Comparison of ENCODE assay signal across 17 cellular contexts in the genomic region with DNA sequence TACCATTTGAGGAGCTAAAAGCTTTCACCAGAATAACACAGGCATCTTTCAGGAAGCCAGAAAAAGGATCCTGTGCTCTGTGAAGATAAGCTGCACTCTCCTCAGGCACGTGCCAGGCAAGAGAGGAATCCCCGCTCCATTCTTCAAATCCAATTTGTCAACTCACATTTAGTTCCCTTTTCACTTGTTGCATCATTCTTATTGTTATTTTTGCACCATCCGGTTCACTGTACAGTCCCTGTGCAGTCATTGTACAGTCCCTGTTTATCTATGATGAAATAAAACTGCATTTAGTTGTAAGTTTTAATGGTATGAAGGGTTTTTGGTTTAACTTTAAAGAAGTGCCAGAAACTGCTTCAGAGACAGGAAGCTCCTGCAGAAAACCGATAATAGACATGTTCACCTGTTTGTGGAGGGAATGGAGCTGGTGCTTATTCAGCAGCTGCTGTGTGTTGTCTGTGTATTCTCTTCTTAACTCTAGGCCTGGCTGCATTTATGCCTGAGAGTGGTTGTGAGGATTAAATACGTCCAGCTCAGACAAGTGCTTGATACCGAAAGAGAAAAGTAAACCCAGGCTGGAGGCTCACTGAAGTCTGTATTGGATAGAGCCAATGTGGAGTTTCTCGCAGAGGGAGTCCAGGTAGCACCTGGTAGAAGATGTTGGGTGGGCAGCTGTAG. TPM values are rescaled to one million over a fixed set of nuclear protein-coding genes. Genes with fewer than 3 reads are reported as not detected.
DNase-seq lines count a peak whose midpoint lies in the region; ATAC-seq and TF ChIP-seq lines count a peak whose summit lies in the region.
"Had no signal": no experiment of that assay in that cellular context is flagged by ENCODE, and none has a peak within 500 bp of the region (broad histone marks: within the 10 kb centered on the region; RNA-seq: fewer than 3 reads in every experiment).

No MANE protein-coding gene starts in this region.

- H3K9ac ChIP-seq in trophoblast cell (ENCODE audit: low read length), result no peak overlapping the region

- H3K18ac ChIP-seq in trophoblast cell (ENCODE audit: low read length), result no peak overlapping the region

- H4K12ac ChIP-seq in trophoblast cell (ENCODE audit: low read depth, low read length), result no peak overlapping the region

- H4K91ac ChIP-seq in trophoblast cell (ENCODE audit: low read depth, low read length), result peak overlapping the region; percentile 85

- WGBS in trophoblast cell (ENCODE audit: extremely low coverage, insufficient coverage, insufficient read length), result no CpG with 5 or more reads among the region's 7 CpGs

- no peaks in the 10 kb centered on the region for H3K36me3 ChIP-seq in trophoblast cell (ENCODE audit: control insufficient read depth in 1 of 2, insufficient read depth in 2 of 2, low read length in 2 of 2)
- H3K36me3 ChIP-seq: cardiac muscle cell had no signal

- H3K4me1 Mint-ChIP-seq in activated T-cell treated with anti-CD3 and anti-CD28 coated beads, Interleukin-2, amount 50 U/mL, for 72 hours (ENCODE audit: low read depth), result peaks cover 18% of the 10 kb centered on the region
- H3K4me1 Mint-ChIP-seq in T-helper 17 cell, result peaks cover 8% of the 10 kb centered on the region
- H3K4me1 Mint-ChIP-seq in nephron progenitor cell, result no peaks in the 10 kb centered on the region

- H3K4me3 Mint-ChIP-seq in activated T-cell treated with anti-CD3 and anti-CD28 coated beads, Interleukin-2, amount 50 U/mL, for 72 hours, result no peak overlapping the region
- H3K4me3 Mint-ChIP-seq in T-helper 17 cell (no peak overlapping the region), nephron progenitor cell (no peak overlapping the region)

- H3K4me1 ChIP-seq in trophoblast cell (ENCODE audit: control insufficient read depth in 1 of 2, insufficient read depth in 2 of 2, low read length in 2 of 2), result peaks cover 10 to 14% of the 10 kb centered on the region in 2 experiments

- H4K8ac ChIP-seq in trophoblast cell (ENCODE audit: low read depth, low read length), result no peak overlapping the region

- no peak overlapping the region for H2AFZ ChIP-seq in trophoblast cell (ENCODE audit: insufficient read depth, low read length, poor library complexity)

- TF ChIP-seq CTCF in nephron progenitor cell (IDR thresholded peaks at IDR 0.05), result no peak

- H3K79me1 ChIP-seq in trophoblast cell (ENCODE audit: low read length), result peaks cover 8% of the 10 kb centered on the region

- H3K4ac ChIP-seq in trophoblast cell (ENCODE audit: low read depth, low read length), result no peak overlapping the region

- peak overlapping the region; percentile 61 for H2BK120ac ChIP-seq in trophoblast cell (ENCODE audit: insufficient read depth, low read length, poor library complexity)

- H3K27me3 ChIP-seq in trophoblast cell (ENCODE audit: insufficient read depth, low read length), result no peaks in the 10 kb centered on the region
- H3K27me3 ChIP-seq: cardiac muscle cell had no signal

- no peaks in the 10 kb centered on the region for H3K79me2 ChIP-seq in trophoblast cell (ENCODE audit: control insufficient read depth, insufficient read depth, low read length, poor library complexity)

- H3K9me3 ChIP-seq in T-helper 17 cell (ENCODE audit: control insufficient read depth, low read length, poor library complexity, severe bottlenecking), result no peaks in the 10 kb centered on the region
- no peaks in the 10 kb centered on the region for H3K9me3 ChIP-seq in trophoblast cell (ENCODE audit: insufficient read depth, low read depth, low read length)

- H3K14ac ChIP-seq in trophoblast cell (ENCODE audit: low read length), result peak overlapping the region; percentile 28

- H3K23ac ChIP-seq in trophoblast cell (ENCODE audit: low read length), result no peak overlapping the region

- no peak overlapping the region for H3K4me2 ChIP-seq in trophoblast cell (ENCODE audit: low read length)

- peak overlapping the region; percentile 74 for H3K27ac Mint-ChIP-seq in activated T-cell treated with anti-CD3 and anti-CD28 coated beads, Interleukin-2, amount 50 U/mL, for 72 hours
- H3K27ac Mint-ChIP-seq in T-helper 17 cell (no peak overlapping the region), nephron progenitor cell (no peak overlapping the region)

- peak; percentile 20 to 33 for ATAC-seq in activated T-cell treated with anti-CD3 and anti-CD28 coated beads, Interleukin-2, amount 50 U/mL, for 72 hours (replicated peaks in 1 of 2)
- ATAC-seq in T-helper 17 cell, result peak; percentile 25
- ATAC-seq in GM19023 (IDR thresholded peaks at IDR 0.05; ENCODE audit: unreplicated experiment), result no peak
- ATAC-seq: HCT116 had no signal

- H2BK12ac ChIP-seq in trophoblast cell (ENCODE audit: low read length), result no peak overlapping the region

- no peak overlapping the region for H2AK5ac ChIP-seq in trophoblast cell (ENCODE audit: low read length)

- no peaks in the 10 kb centered on the region for H3K9me3 Mint-ChIP-seq in activated T-cell treated with anti-CD3 and anti-CD28 coated beads, Interleukin-2, amount 50 U/mL, for 72 hours
- no peaks in the 10 kb centered on the region for H3K9me3 Mint-ChIP-seq in nephron progenitor cell

- no peak overlapping the region for H3K27ac ChIP-seq in trophoblast cell (ENCODE audit: low read depth, low read length)
- H3K27ac ChIP-seq: cardiac muscle cell had no signal

- no peak for DNase-seq in activated T-cell treated with anti-CD3 and anti-CD28 coated beads, Interleukin-2, amount 50 U/mL, for 72 hours
- no peak for DNase-seq in activated T-cell treated with anti-CD3 and anti-CD28 coated beads, Interleukin-2, amount 50 U/mL, for 1 hour
- DNase-seq in KG1 (lab: John Stamatoyannopoulos, UW), result peak; percentile 56
- no peak for DNase-seq in T-helper 17 cell
- DNase-seq in trophoblast cell, result peak in 1 of 2 donors; percentile 34
- DNase-seq in nephron progenitor cell, result no peak
- DNase-seq in NCI-H146 treated with DMSO at 0.1 percent for 48 hours (lab: John Stamatoyannopoulos, UW; ENCODE audit: unreplicated experiment), result no peak
- DNase-seq: Calu3, NCI-H2171 treated with DMSO at 0.1 percent for 48 hours, T-helper 9 cell had no signal

- peaks cover 20% of the 10 kb centered on the region for H3K27me3 Mint-ChIP-seq in activated T-cell treated with anti-CD3 and anti-CD28 coated beads, Interleukin-2, amount 50 U/mL, for 72 hours (ENCODE audit: low read depth)
- peaks cover 57% of the 10 kb centered on the region for H3K27me3 Mint-ChIP-seq in T-helper 17 cell
- peaks cover 7% of the 10 kb centered on the region for H3K27me3 Mint-ChIP-seq in nephron progenitor cell (ENCODE audit: low read depth, poor library complexity)

- H3K36me3 Mint-ChIP-seq in activated T-cell treated with anti-CD3 and anti-CD28 coated beads, Interleukin-2, amount 50 U/mL, for 72 hours (ENCODE audit: insufficient read depth in 2 of 2), result no peaks in the 10 kb centered on the region
- H3K36me3 Mint-ChIP-seq in T-helper 17 cell (ENCODE audit: low read depth), result peaks cover 3% of the 10 kb centered on the region
- no peaks in the 10 kb centered on the region for H3K36me3 Mint-ChIP-seq in nephron progenitor cell (ENCODE audit: low read depth)

- H2BK5ac ChIP-seq in trophoblast cell (ENCODE audit: low read depth, low read length, poor library complexity), result peak overlapping the region; percentile 86

- no peak overlapping the region for H3K4me3 ChIP-seq in trophoblast cell (ENCODE audit: low read depth, low read length)
- H3K4me3 ChIP-seq: cardiac muscle cell had no signal

RNA-seq across cellular contexts. Expression of a gene that starts 22.4 kb away (rescaled TPM):
- not detected for total RNA-seq in activated T-cell treated with anti-CD3 and anti-CD28 coated beads, Interleukin-2, amount 50 U/mL, for 72 hours
- not detected for total RNA-seq in T-helper 17 cell
- polyA plus RNA-seq in trophoblast cell (2013), result not detected in 2 replicates
- total RNA-seq: Calu3, cardiac muscle cell, lower leg skin, osteoblast, urinary bladder had no signal
- polyA plus RNA-seq: cardiac muscle cell, esophagus, urinary bladder had no signal

RNA-seq across cellular contexts. Expression of a gene that starts 41.5 kb away (rescaled TPM):
- 1 to 10 TPM in 1 of 2 donors, under 1 TPM in 1; 0.58 to 1.6 TPM for total RNA-seq in activated T-cell treated with anti-CD3 and anti-CD28 coated beads, Interleukin-2, amount 50 U/mL, for 72 hours
- not detected for total RNA-seq in T-helper 17 cell
- not detected in 2 replicates for polyA plus RNA-seq in trophoblast cell (2013)
- total RNA-seq: cardiac muscle cell, lower leg skin, osteoblast, urinary bladder had no signal
- polyA plus RNA-seq: cardiac muscle cell, esophagus, urinary bladder had no signal

RNA-seq across cellular contexts. Expression of a gene that starts 47.2 kb away (rescaled TPM):
- not detected for total RNA-seq in activated T-cell treated with anti-CD3 and anti-CD28 coated beads, Interleukin-2, amount 50 U/mL, for 72 hours
- total RNA-seq in T-helper 17 cell, result not detected
- polyA plus RNA-seq in trophoblast cell (2013), result not detected in 2 replicates
- total RNA-seq: Calu3, cardiac muscle cell, lower leg skin, osteoblast, urinary bladder had no signal
- polyA plus RNA-seq: cardiac muscle cell, esophagus, urinary bladder had no signal
